In genomic region chr9:104069288-104069687, GRCh38 we compare ENCODE assay signal across 21 cellular contexts.
"Had no signal": no experiment of that assay in that cellular context is flagged by ENCODE, and none has a peak within 500 bp of the region (broad histone marks: within the 10 kb centered on the region; RNA-seq: fewer than 3 reads in every experiment).

No MANE protein-coding gene starts in this region.

- H3K27ac Mint-ChIP-seq: immature natural killer cell; memory B cell; nephron; neural progenitor cell; progenitor cell of endocrine pancreas; stimulated activated naive B cell treated with anti-CD40 and anti-IgM and Interleukin-4, amounts not matched to agents 10 μg/mL and 1 μg/mL and 100 μg/mL, for 72 hours; stimulated activated naive CD8-positive, alpha-beta T cell treated with anti-CD3 and anti-CD28 coated beads, Interleukin-15, Interleukin-2, amounts not matched to agents 100 ng/mL and 50 ng/mL, for 24 hours had no signal

- H3K36me3 ChIP-seq: neural progenitor cell, spleen, thoracic aorta, tibial nerve, upper lobe of left lung had no signal

- DNase-seq: cerebellar nuclear complex; dorsolateral prefrontal cortex; effector CD4-positive, alpha-beta T cell; hypothalamus; immature natural killer cell; left ventricle myocardium superior; spleen; stimulated activated CD4-positive, alpha-beta T cell treated with anti-CD3 and anti-CD28 coated beads, Interleukin-2, amount 100 ng/mL, for 48 hours; stimulated activated naive B cell treated with anti-CD40 and anti-IgM and Interleukin-4, amounts not matched to agents 10 μg/mL and 1 μg/mL and 100 μg/mL, for 72 hours; upper lobe of left lung had no signal

- H3K36me3 Mint-ChIP-seq: immature natural killer cell; memory B cell; neural progenitor cell; stimulated activated naive B cell treated with anti-CD40 and anti-IgM and Interleukin-4, amounts not matched to agents 10 μg/mL and 1 μg/mL and 100 μg/mL, for 72 hours had no signal

- H3K4me1 ChIP-seq: neural progenitor cell, parathyroid adenoma, spleen, tibial nerve had no signal

- H3K79me2 ChIP-seq: parathyroid adenoma had no signal

- H3K27ac ChIP-seq: dorsolateral prefrontal cortex, neural progenitor cell, parathyroid adenoma, skin epidermis, spleen, thoracic aorta, tibial nerve, upper lobe of left lung had no signal

- H3K4me3 Mint-ChIP-seq: immature natural killer cell; memory B cell; nephron; neural progenitor cell; stimulated activated naive B cell treated with anti-CD40 and anti-IgM and Interleukin-4, amounts not matched to agents 10 μg/mL and 1 μg/mL and 100 μg/mL, for 72 hours; stimulated activated naive CD8-positive, alpha-beta T cell treated with anti-CD3 and anti-CD28 coated beads, Interleukin-15, Interleukin-2, amounts not matched to agents 100 ng/mL and 50 ng/mL, for 24 hours had no signal

- ATAC-seq: left ventricle myocardium superior; sciatic nerve; stimulated activated naive B cell treated with anti-CD40 and anti-IgM and Interleukin-4, amounts not matched to agents 10 μg/mL and 1 μg/mL and 100 μg/mL, for 72 hours had no signal

- H3K27me3 Mint-ChIP-seq: progenitor cell of endocrine pancreas had no signal

- H3K4me1 Mint-ChIP-seq: immature natural killer cell; memory B cell; nephron; neural progenitor cell; stimulated activated naive B cell treated with anti-CD40 and anti-IgM and Interleukin-4, amounts not matched to agents 10 μg/mL and 1 μg/mL and 100 μg/mL, for 72 hours had no signal

- H3K4me3 ChIP-seq: dorsolateral prefrontal cortex, lung, neural progenitor cell, skin epidermis, spleen, thoracic aorta, tibial nerve, upper lobe of left lung had no signal

- H3K27me3 ChIP-seq: dorsolateral prefrontal cortex, neural progenitor cell, spleen, tibial nerve, upper lobe of left lung had no signal

- H2AFZ ChIP-seq: neural progenitor cell, parathyroid adenoma had no signal

- H3K9me3 Mint-ChIP-seq: immature natural killer cell; memory B cell; stimulated activated naive B cell treated with anti-CD40 and anti-IgM and Interleukin-4, amounts not matched to agents 10 μg/mL and 1 μg/mL and 100 μg/mL, for 72 hours; stimulated activated naive CD8-positive, alpha-beta T cell treated with anti-CD3 and anti-CD28 coated beads, Interleukin-15, Interleukin-2, amounts not matched to agents 100 ng/mL and 50 ng/mL, for 24 hours had no signal
